9 cellular contexts compared by ENCODE assay signal in the genomic region with DNA sequence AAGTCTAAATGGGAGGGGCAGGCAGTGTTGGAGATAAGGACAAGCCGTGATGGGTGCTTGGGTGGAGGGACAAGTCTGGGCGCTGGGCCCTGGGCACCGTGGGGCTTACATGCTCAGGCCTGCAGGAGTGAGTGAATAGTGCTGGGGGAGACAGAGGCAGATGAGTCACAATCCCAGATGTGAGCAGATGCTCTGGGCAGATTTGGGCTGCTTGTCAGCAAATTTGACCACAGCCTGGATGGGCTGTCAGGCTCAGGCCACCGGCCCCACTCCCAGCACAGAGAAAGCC. TPM values are rescaled to one million over a fixed set of nuclear protein-coding genes. Genes with fewer than 3 reads are reported as not detected.
A peak's percentile ranks its signal among the peaks of the same experiment; 100 is the strongest.
DNase-seq lines count a peak whose midpoint lies in the region; ATAC-seq, FAIRE-seq and TF ChIP-seq lines count a peak whose summit lies in the region.
"Had no signal": no experiment of that assay in that cellular context is flagged by ENCODE, and none has a peak within 500 bp of the region (broad histone marks: within the 10 kb centered on the region; RNA-seq: fewer than 3 reads in every experiment).

No MANE protein-coding gene starts in this region.

- H3K9me2 ChIP-seq in Karpas-422 (replicated peaks; ENCODE audit: insufficient read depth, low read length), result no peaks in the 10 kb centered on the region

- H3K27ac Mint-ChIP-seq in astrocyte (ENCODE audit: unreplicated experiment) (peak overlapping the region; percentile 99), WTC11 (no peak overlapping the region)
- H3K27ac Mint-ChIP-seq: memory B cell had no signal

- H3K4me1 Mint-ChIP-seq in astrocyte (ENCODE audit: low read depth, unreplicated experiment) (peaks cover 39% of the 10 kb centered on the region), WTC11 (peaks cover 4% of the 10 kb centered on the region; the same call in 1 of the 2 replicates)
- H3K4me1 Mint-ChIP-seq: memory B cell had no signal

- CTCF ChIA-PET in WTC11 (lab: Charles Lee), result interaction anchor here (0.6 to 0.9 kb wide), 2 partner anchors 107 to 1668 kb away, joined by 3 read pairs; no protein-coding TSS in a partner anchor

- H3K4me2 ChIP-seq in Karpas-422 (ENCODE audit: low read depth, low read length, poor library complexity, severe bottlenecking) (no peak overlapping the region), astrocyte (ENCODE audit: low read length) (peak overlapping the region; percentile 91)

- H4K20me1 ChIP-seq in Karpas-422 (ENCODE audit: insufficient read depth, low read depth, low read length), result no peaks in the 10 kb centered on the region
- no peaks in the 10 kb centered on the region for H4K20me1 ChIP-seq in astrocyte (ENCODE audit: insufficient read depth, low read length)

- H3K27me3 Mint-ChIP-seq in astrocyte (ENCODE audit: low read depth, unreplicated experiment), result no peaks in the 10 kb centered on the region
- no peaks in the 10 kb centered on the region; the same call in 1 of the 2 replicates for H3K27me3 Mint-ChIP-seq in WTC11 (ENCODE audit: low read depth)

- H2AFZ ChIP-seq in Karpas-422 (ENCODE audit: low read length), result peak overlapping the region; percentile 53; the same call in 1 of the 2 replicates
- H2AFZ ChIP-seq in astrocyte (ENCODE audit: low read depth, low read length), result peak overlapping the region; percentile 42

- FAIRE-seq in astrocyte (lab: Jason Lieb, UNC) (no peak), GM19239 (lab: Jason Lieb, UNC) (no peak)

- H3K9me3 Mint-ChIP-seq in astrocyte (ENCODE audit: unreplicated experiment), result no peaks in the 10 kb centered on the region
- 0 out of 2 replicates have a peak, but pooled peaks cover 3% of the 10 kb centered on the region for H3K9me3 Mint-ChIP-seq in WTC11
- H3K9me3 Mint-ChIP-seq: memory B cell had no signal

- no peaks in the 10 kb centered on the region for H3K27me3 ChIP-seq in Karpas-422 (ENCODE audit: low read length)
- no peaks in the 10 kb centered on the region for H3K27me3 ChIP-seq in astrocyte (ENCODE audit: insufficient read depth, low read length)
- H3K27me3 ChIP-seq in mucosa of stomach (ENCODE audit: control insufficient read depth, insufficient read depth, low read length), result no peaks in the 10 kb centered on the region

- TF ChIP-seq CTCF in AG09309 (IDR thresholded peaks at IDR 0.05; ENCODE audit: control insufficient read depth, insufficient read depth, low read depth, low read length, missing control alignments) (no peak), astrocyte (IDR thresholded peaks at IDR 0.05; ENCODE audit: insufficient read depth, low read depth, low read length) (no peak), WTC11 (IDR thresholded peaks at IDR 0.05) (no peak)

- DNase-seq in AG09309 (ENCODE audit: low read depth), result no peak
- no peak for DNase-seq in Karpas-422
- DNase-seq in astrocyte (ENCODE audit: low read depth), result no peak
- no peak for DNase-seq in GM19239 (ENCODE audit: insufficient read length, low spot score)
- no peak for DNase-seq in WTC11 (ENCODE audit: low spot score)

- H3K4me3 ChIP-seq in AG09309 (ENCODE audit: control insufficient read depth, low read depth, low read length), result peak overlapping the region; percentile 3; the same call in 1 of the 2 replicates
- H3K4me3 ChIP-seq in Karpas-422 (ENCODE audit: low read length), result no peak overlapping the region
- H3K4me3 ChIP-seq in astrocyte (ENCODE audit: insufficient read depth, low read depth, low read length), result peak overlapping the region; percentile 43
- H3K4me3 ChIP-seq in mucosa of stomach (ENCODE audit: low read length), result no peak overlapping the region

- H3K36me3 ChIP-seq in Karpas-422 (ENCODE audit: insufficient read depth, low read length) (no peaks in the 10 kb centered on the region), astrocyte (ENCODE audit: insufficient read depth, low read length) (no peaks in the 10 kb centered on the region), mucosa of stomach (ENCODE audit: control insufficient read depth, insufficient read depth, low read length) (no peaks in the 10 kb centered on the region)

- H3K4me1 ChIP-seq in Karpas-422 (ENCODE audit: low read length), result no peaks in the 10 kb centered on the region
- H3K4me1 ChIP-seq in astrocyte (ENCODE audit: insufficient read depth, low read length), result peaks cover 34% of the 10 kb centered on the region
- peaks cover 33% of the 10 kb centered on the region for H3K4me1 ChIP-seq in mucosa of stomach (ENCODE audit: control insufficient read depth, insufficient read depth, low read length)

- H3K4me3 Mint-ChIP-seq in astrocyte (ENCODE audit: unreplicated experiment) (peak overlapping the region; percentile 46), WTC11 (no peak overlapping the region)
- H3K4me3 Mint-ChIP-seq: memory B cell had no signal

- ATAC-seq in GM19035 (IDR thresholded peaks at IDR 0.05; ENCODE audit: unreplicated experiment), result no peak
- no peak for ATAC-seq in GM21367 (IDR thresholded peaks at IDR 0.05; ENCODE audit: unreplicated experiment)
- no peak for ATAC-seq in WTC11

- H3K9me3 ChIP-seq in Karpas-422 (ENCODE audit: low read length) (no peaks in the 10 kb centered on the region), astrocyte (ENCODE audit: insufficient read depth, low read depth, low read length) (no peaks in the 10 kb centered on the region), mucosa of stomach (ENCODE audit: control insufficient read depth, low read length) (no peaks in the 10 kb centered on the region)

- POLR2A ChIA-PET in WTC11 (lab: Charles Lee), result no interaction called here

- no peak overlapping the region for H3K9ac ChIP-seq in Karpas-422 (ENCODE audit: low read length)
- peak overlapping the region; percentile 93 for H3K9ac ChIP-seq in astrocyte (ENCODE audit: low read length)
- H3K9ac ChIP-seq in mucosa of stomach (ENCODE audit: low read length), result peak overlapping the region; percentile 59

- H3K27ac ChIP-seq in Karpas-422 (ENCODE audit: low read length) (no peak overlapping the region), astrocyte (ENCODE audit: low read depth, low read length) (peak overlapping the region; percentile 100)

- H3K79me2 ChIP-seq in Karpas-422 (ENCODE audit: low read length), result no peaks in the 10 kb centered on the region
- no peaks in the 10 kb centered on the region for H3K79me2 ChIP-seq in astrocyte (ENCODE audit: insufficient read depth, low read length)

- H3K36me3 Mint-ChIP-seq in astrocyte (ENCODE audit: low read depth, unreplicated experiment), result peaks cover 4% of the 10 kb centered on the region
- H3K36me3 Mint-ChIP-seq in WTC11, result no peaks in the 10 kb centered on the region
- H3K36me3 Mint-ChIP-seq: memory B cell had no signal

TF ChIP-seq in WTC11, 78 proteins besides CTCF, POLR2A, EP300 and RAD21:
- TF ChIP-seq NR2C2 (CRISPR knock-in tag; IDR thresholded peaks at IDR 0.05) (no peak), GABPB1 (CRISPR knock-in tag; IDR thresholded peaks at IDR 0.05) (no peak), ZNF138 (CRISPR knock-in tag; conservative IDR thresholded peaks at IDR 0.05) (no peak), JUN (CRISPR knock-in tag; IDR thresholded peaks at IDR 0.05) (no peak), ETV6 (CRISPR knock-in tag; IDR thresholded peaks at IDR 0.05) (no peak)
- TF ChIP-seq, protein P1, sequence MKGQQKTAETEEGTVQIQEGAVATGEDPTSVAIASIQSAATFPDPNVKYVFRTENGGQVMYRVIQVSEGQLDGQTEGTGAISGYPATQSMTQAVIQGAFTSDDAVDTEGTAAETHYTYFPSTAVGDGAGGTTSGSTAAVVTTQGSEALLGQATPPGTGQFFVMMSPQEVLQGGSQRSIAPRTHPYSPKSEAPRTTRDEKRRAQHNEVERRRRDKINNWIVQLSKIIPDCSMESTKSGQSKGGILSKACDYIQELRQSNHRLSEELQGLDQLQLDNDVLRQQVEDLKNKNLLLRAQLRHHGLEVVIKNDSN (CRISPR knock-in tag; IDR thresholded peaks at IDR 0.05), result no peak

RNA-seq across cellular contexts. Expression of gene ZBED5, which starts 41.6 kb away (rescaled TPM):
- 22.7 and 51.4 TPM in 2 replicates for total RNA-seq in Karpas-422 (2014; rRNA removed; shearing (Covaris generic); ENCODE audit: low replicate concordance)
- 32.9 and 35.1 TPM in 2 replicates for total RNA-seq in astrocyte
- total RNA-seq in WTC11 (2021), result 44.9 to 49.5 TPM (median 48.7 TPM) in 3 replicates

Comparison
In these comparisons a context has a peak if more than half of its experiments do, and no peak if none do; other contexts are left out.
1. H3K4me3 ChIP-seq: peak in AG09309 (single experiment) and astrocyte (single experiment); none in Karpas-422 (single experiment) and mucosa of stomach (single experiment).